19 cellular contexts compared by ENCODE assay signal in genomic region chr3:46719044-46719565, GRCh38. TPM values are rescaled to one million over a fixed set of nuclear protein-coding genes. Genes with fewer than 3 reads are reported as not detected.
DNase-seq lines count a peak whose midpoint lies in the region; ATAC-seq and TF ChIP-seq lines count a peak whose summit lies in the region.
"Had no signal": no experiment of that assay in that cellular context is flagged by ENCODE, and none has a peak within 500 bp of the region (broad histone marks: within the 10 kb centered on the region; RNA-seq: fewer than 3 reads in every experiment).

No MANE protein-coding gene starts in this region.

- H3K27ac Mint-ChIP-seq in activated T-cell treated with anti-CD3 and anti-CD28 coated beads, Interleukin-2, amount 50 U/mL, for 72 hours = no peak overlapping the region
- H3K27ac Mint-ChIP-seq in type B pancreatic cell = no peak overlapping the region
- H3K27ac Mint-ChIP-seq: CD4-positive, alpha-beta T cell had no signal

- peaks cover 15% of the 10 kb centered on the region for H3K27me3 Mint-ChIP-seq in activated T-cell treated with anti-CD3 and anti-CD28 coated beads, Interleukin-2, amount 50 U/mL, for 72 hours (ENCODE audit: low read depth)
- peaks cover 7% of the 10 kb centered on the region for H3K27me3 Mint-ChIP-seq in type B pancreatic cell

- H3K36me3 Mint-ChIP-seq in activated T-cell treated with anti-CD3 and anti-CD28 coated beads, Interleukin-2, amount 50 U/mL, for 72 hours (ENCODE audit: insufficient read depth in 2 of 2) = no peaks in the 10 kb centered on the region
- H3K36me3 Mint-ChIP-seq in type B pancreatic cell = no peaks in the 10 kb centered on the region

- H3K27ac ChIP-seq in coronary artery = no peak overlapping the region
- no peak overlapping the region for H3K27ac ChIP-seq in osteoblast (ENCODE audit: low read depth, low read length)
- H3K27ac ChIP-seq: Peyer's patch had no signal

- H3K4me1 Mint-ChIP-seq in activated T-cell treated with anti-CD3 and anti-CD28 coated beads, Interleukin-2, amount 50 U/mL, for 72 hours (ENCODE audit: low read depth) = no peaks in the 10 kb centered on the region
- no peaks in the 10 kb centered on the region for H3K4me1 Mint-ChIP-seq in type B pancreatic cell (ENCODE audit: unreplicated experiment)

- H3K4me3 ChIP-seq in coronary artery (no peak overlapping the region), osteoblast (ENCODE audit: insufficient read depth, low read length) (no peak overlapping the region)
- H3K4me3 ChIP-seq: Peyer's patch had no signal

- no peaks in the 10 kb centered on the region for H3K9me3 ChIP-seq in osteoblast (ENCODE audit: low read depth, low read length)
- H3K9me3 ChIP-seq: BE2C, Caco-2, Peyer's patch had no signal

- H2AFZ ChIP-seq in osteoblast (ENCODE audit: low read length) = no peak overlapping the region

- no peaks in the 10 kb centered on the region for H4K20me1 ChIP-seq in osteoblast (ENCODE audit: insufficient read depth, low read length)

- no peak overlapping the region for H3K4me3 Mint-ChIP-seq in activated T-cell treated with anti-CD3 and anti-CD28 coated beads, Interleukin-2, amount 50 U/mL, for 72 hours
- no peak overlapping the region for H3K4me3 Mint-ChIP-seq in type B pancreatic cell
- H3K4me3 Mint-ChIP-seq: CD4-positive, alpha-beta T cell had no signal

- H3K27me3 ChIP-seq in osteoblast (ENCODE audit: insufficient read depth, low read length) = peaks cover 14% of the 10 kb centered on the region
- H3K27me3 ChIP-seq: BE2C, Peyer's patch had no signal

- H3K4me2 ChIP-seq in osteoblast (ENCODE audit: insufficient read depth, low read length) = no peak overlapping the region

- no peaks in the 10 kb centered on the region for H3K9me3 Mint-ChIP-seq in activated T-cell treated with anti-CD3 and anti-CD28 coated beads, Interleukin-2, amount 50 U/mL, for 72 hours
- H3K9me3 Mint-ChIP-seq in type B pancreatic cell = peaks cover 5% of the 10 kb centered on the region
- H3K9me3 Mint-ChIP-seq: CD4-positive, alpha-beta T cell had no signal

- peak; percentile 7 to 10 for DNase-seq in activated T-cell treated with anti-CD3 and anti-CD28 coated beads, Interleukin-2, amount 50 U/mL, for 48 hours
- DNase-seq in activated T-cell treated with anti-CD3 and anti-CD28 coated beads, Interleukin-2, amount 50 U/mL, for 72 hours = no peak
- DNase-seq in coronary artery (ENCODE audit: low spot score) (peak; percentile 49), osteoblast (ENCODE audit: insufficient read length, low spot score, missing footprints) (peak; percentile 80), type B pancreatic cell (ENCODE audit: extremely low spot score, unreplicated experiment) (peak; percentile 44), NOMO-1 treated with dmso at 0.1 percent for 144 hours (lab: John Stamatoyannopoulos, UW; ENCODE audit: unreplicated experiment) (no peak), Right ventricle myocardium inferior (ENCODE audit: missing footprints) (no peak), NCI-H345 treated with DMSO at 0.1 percent for 48 hours (lab: John Stamatoyannopoulos, UW; ENCODE audit: unreplicated experiment) (no peak)
- DNase-seq: BE2C, KBM-7, NCI-H1105 treated with DMSO at 0.1 percent for 48 hours, NCI-H1694, NCI-H2081 treated with DMSO at 0.1 percent for 48 hours, Right ventricle myocardium superior had no signal

- H3K79me2 ChIP-seq in osteoblast (ENCODE audit: insufficient read depth, low read length) = no peaks in the 10 kb centered on the region

- no peak for TF ChIP-seq CTCF in coronary artery (IDR thresholded peaks at IDR 0.05)
- no peak for TF ChIP-seq CTCF in osteoblast (IDR thresholded peaks at IDR 0.05; ENCODE audit: extremely low read depth, low read depth, low read length)
- no peak for TF ChIP-seq CTCF in type B pancreatic cell (conservative IDR thresholded peaks at IDR 0.05)

- no peaks in the 10 kb centered on the region for H3K4me1 ChIP-seq in osteoblast (ENCODE audit: insufficient read depth, low read length)
- H3K4me1 ChIP-seq: BE2C, Caco-2, Peyer's patch had no signal

- no peaks in the 10 kb centered on the region for H3K36me3 ChIP-seq in osteoblast (ENCODE audit: insufficient read depth, low read length)
- H3K36me3 ChIP-seq: BE2C, Peyer's patch had no signal

- ATAC-seq in activated T-cell treated with anti-CD3 and anti-CD28 coated beads, Interleukin-2, amount 50 U/mL, for 72 hours (replicated peaks in 1 of 2) = no peak
- ATAC-seq in Right ventricle myocardium inferior = no peak

- intact Hi-C loops in Right ventricle myocardium inferior (cut with DNase I) = no loop called here

RNA-seq across cellular contexts. Expression of gene PRSS50, which starts 1.4 kb away (rescaled TPM):
- total RNA-seq in activated T-cell treated with anti-CD3 and anti-CD28 coated beads, Interleukin-2, amount 50 U/mL, for 72 hours = under 1 TPM; 0.07 to 0.09 TPM
- not detected in 2 replicates for total RNA-seq in osteoblast
- total RNA-seq in type B pancreatic cell (ENCODE audit: low replicate concordance) = 1.1 and 1.2 TPM in 2 replicates
- 0.11 TPM for total RNA-seq in Right ventricle myocardium inferior
- total RNA-seq: A172; Caco-2; CD4-positive, alpha-beta T cell; NCI-H460; Peyer's patch had no signal

RNA-seq across cellular contexts. Expression of gene TMIE, which starts 17.9 kb away (rescaled TPM):
- 1 to 10 TPM; 1.2 to 1.5 TPM for total RNA-seq in activated T-cell treated with anti-CD3 and anti-CD28 coated beads, Interleukin-2, amount 50 U/mL, for 72 hours
- total RNA-seq in osteoblast (under 0.01 TPM in 2 replicates), type B pancreatic cell (ENCODE audit: low replicate concordance) (0.48 and 0.62 TPM in 2 replicates), Right ventricle myocardium inferior (0.89 TPM)
- total RNA-seq: A172, Caco-2 had no signal

RNA-seq across cellular contexts. Expression of gene ALS2CL, which starts 25.6 kb away (rescaled TPM):
- 1 to 10 TPM; 1.9 to 3.1 TPM for total RNA-seq in activated T-cell treated with anti-CD3 and anti-CD28 coated beads, Interleukin-2, amount 50 U/mL, for 72 hours
- 1.1 and 1.8 TPM in 2 replicates for total RNA-seq in osteoblast
- 31.7 and 70.8 TPM in 2 replicates for total RNA-seq in type B pancreatic cell (ENCODE audit: low replicate concordance)
- total RNA-seq in Right ventricle myocardium inferior = 36.9 TPM

Comparison
In these comparisons a context has a peak if more than half of its experiments do, and no peak if none do; other contexts are left out.
1. DNase-seq: peak in activated T-cell treated with anti-CD3 and anti-CD28 coated beads, Interleukin-2, amount 50 U/mL, for 48 hours (2 of 2), coronary artery (single experiment), osteoblast (single experiment) and type B pancreatic cell (single experiment); none in activated T-cell treated with anti-CD3 and anti-CD28 coated beads, Interleukin-2, amount 50 U/mL, for 72 hours (0 of 2), NOMO-1 treated with dmso at 0.1 percent for 144 hours (single experiment), Right ventricle myocardium inferior (single experiment) and NCI-H345 treated with DMSO at 0.1 percent for 48 hours (single experiment).